Comparison of ENCODE assay signal across 27 cellular contexts in genomic region chr6:115241373-115241772, GRCh38.
"Had no signal": no experiment of that assay in that cellular context is flagged by ENCODE, and none has a peak within 500 bp of the region (broad histone marks: within the 10 kb centered on the region; RNA-seq: fewer than 3 reads in every experiment).

No MANE protein-coding gene starts in this region.

- FAIRE-seq: colon had no signal

- H3K4me1 ChIP-seq: esophagus squamous epithelium, gastroesophageal sphincter, heart left ventricle, left lung, lower lobe of right lung had no signal

- H3K36me3 Mint-ChIP-seq: mesothelial cell of epicardium, naive B cell had no signal

- H3K4me3 ChIP-seq: coronary artery, dorsolateral prefrontal cortex, esophagus squamous epithelium, gastroesophageal sphincter, heart left ventricle, hepatocyte, left lung, lower lobe of right lung, mucosa of descending colon had no signal

- H3K27me3 Mint-ChIP-seq: naive B cell had no signal

- ATAC-seq: esophagus mucosa, gastroesophageal sphincter, heart left ventricle, left cardiac atrium, left lung, left ventricle myocardium superior, lower lobe of right lung, mucosa of descending colon had no signal

- H3K4me1 Mint-ChIP-seq: endodermal cell, immature natural killer cell, mesothelial cell of epicardium, naive B cell had no signal

- H3K27me3 ChIP-seq: dorsolateral prefrontal cortex, esophagus squamous epithelium, gastroesophageal sphincter, heart left ventricle, hepatocyte, left lung had no signal

- H3K9me3 ChIP-seq: esophagus squamous epithelium, lower lobe of right lung had no signal

- H3K27ac Mint-ChIP-seq: endodermal cell, immature natural killer cell, mesothelial cell of epicardium, naive B cell had no signal

- H3K4me3 Mint-ChIP-seq: endodermal cell, immature natural killer cell, mesothelial cell of epicardium, naive B cell had no signal

- H3K36me3 ChIP-seq: esophagus squamous epithelium, gastroesophageal sphincter, heart left ventricle, left lung, lower lobe of right lung had no signal

- H3K27ac ChIP-seq: coronary artery, dorsolateral prefrontal cortex, epithelial cell of prostate, esophagus squamous epithelium, gastroesophageal sphincter, heart left ventricle, hepatocyte, left lung, lower lobe of right lung had no signal

- DNase-seq: dermis blood vessel endothelial cell; dorsolateral prefrontal cortex; effector CD4-positive, alpha-beta T cell; effector memory CD4-positive, alpha-beta T cell; endodermal cell; erythroblast; esophagus squamous epithelium; foreskin fibroblast; foreskin melanocyte; heart left ventricle; hypothalamus; immature natural killer cell; islet precursor cell; left cardiac atrium; left lung; left ventricle myocardium superior; lower lobe of right lung; mesenchymal stem cell; mucosa of descending colon; naive B cell had no signal
